In genomic region chr20:36574278-36575065, GRCh38 we compare ENCODE assay signal across 8 cellular contexts. TPM values are rescaled to one million over a fixed set of nuclear protein-coding genes. Genes with fewer than 3 reads are reported as not detected.
DNase-seq lines count a peak whose midpoint lies in the region; ATAC-seq and TF ChIP-seq lines count a peak whose summit lies in the region.

No MANE protein-coding gene starts in this region.

- TF ChIP-seq EP300 in neural cell (conservative IDR thresholded peaks at IDR 0.05; ENCODE audit: poor library complexity, severe bottlenecking) (no peak), upper lobe of left lung (IDR thresholded peaks at IDR 0.05) (no peak)

- H3K9me3 ChIP-seq in neural cell (ENCODE audit: low read length) (no peaks in the 10 kb centered on the region), upper lobe of left lung (no peaks in the 10 kb centered on the region)

- peaks cover 22% of the 10 kb centered on the region for H3K27me3 ChIP-seq in neural cell (ENCODE audit: insufficient read depth, low read depth, low read length)
- H3K27me3 ChIP-seq in upper lobe of left lung = no peaks in the 10 kb centered on the region

- peaks cover 19 to 37% (median 23%) of the 10 kb centered on the region in 4 donors for H3K4me1 ChIP-seq in upper lobe of left lung

- peaks cover 24% of the 10 kb centered on the region for H3K79me2 ChIP-seq in neural cell (replicated peaks; ENCODE audit: insufficient read depth, low read length)

- TF ChIP-seq CTCF in fibroblast of mammary gland (conservative IDR thresholded peaks at IDR 0.05; ENCODE audit: control insufficient read depth, insufficient read depth, low read depth, low read length) = no peak
- no peak for TF ChIP-seq CTCF in neural cell (IDR thresholded peaks at IDR 0.05; ENCODE audit: poor library complexity, severe bottlenecking)
- TF ChIP-seq CTCF in upper lobe of left lung (IDR thresholded peaks at IDR 0.05) = peak in 1 of 6 experiments; percentile 21

- TF ChIP-seq RAD21 in neural cell (conservative IDR thresholded peaks at IDR 0.05) = no peak

- H2AFZ ChIP-seq in neural cell (ENCODE audit: low read depth, low read length) = no peak overlapping the region

- peak overlapping the region; percentile 94 for H3K27ac Mint-ChIP-seq in activated T-cell treated with anti-CD3 and anti-CD28 coated beads, Interleukin-2, amount 50 U/mL, for 24 hours

- TF ChIP-seq POLR2A in GM18951 (IDR thresholded peaks at IDR 0.05; ENCODE audit: extremely low read depth, insufficient read depth, insufficient read length) (peak; percentile 40), upper lobe of left lung (IDR thresholded peaks at IDR 0.05) (peak in 1 of 4 donors; percentile 59)

- peak overlapping the region; percentile 46 for H3K9ac ChIP-seq in neural cell (ENCODE audit: low read length)

- DNase-seq in NCI-H82 (lab: John Stamatoyannopoulos, UW) (peak; percentile 69), fibroblast of mammary gland (ENCODE audit: low read depth) (peak; percentile 26), upper lobe of left lung (peak; percentile 49 to 91), NCI-H2081 treated with DMSO at 0.1 percent for 48 hours (lab: John Stamatoyannopoulos, UW) (no peak), SHP77 (lab: John Stamatoyannopoulos, UW) (no peak)
- DNase-seq in activated T-cell treated with anti-CD3 and anti-CD28 coated beads, Interleukin-2, amount 50 U/mL, for 24 hours = peak; percentile 71

- H3K27ac ChIP-seq in neural cell (ENCODE audit: low read length) (no peak overlapping the region), upper lobe of left lung (peak overlapping the region; percentile 88 to 93 (median 90))

- H4K20me1 ChIP-seq in neural cell (ENCODE audit: insufficient read depth) = no peaks in the 10 kb centered on the region

- no peaks in the 10 kb centered on the region for H3K27me3 Mint-ChIP-seq in activated T-cell treated with anti-CD3 and anti-CD28 coated beads, Interleukin-2, amount 50 U/mL, for 24 hours

- no peaks in the 10 kb centered on the region for H3K9me3 Mint-ChIP-seq in activated T-cell treated with anti-CD3 and anti-CD28 coated beads, Interleukin-2, amount 50 U/mL, for 24 hours

- H3K36me3 ChIP-seq in neural cell (ENCODE audit: insufficient read depth, low read length) = no peaks in the 10 kb centered on the region
- H3K36me3 ChIP-seq in upper lobe of left lung = peaks cover 0 to 8% (median 6%) of the 10 kb centered on the region in 4 donors

- H3K36me3 Mint-ChIP-seq in activated T-cell treated with anti-CD3 and anti-CD28 coated beads, Interleukin-2, amount 50 U/mL, for 24 hours (ENCODE audit: low read depth) = peaks cover 45% of the 10 kb centered on the region

- H3K4me2 ChIP-seq in neural cell (ENCODE audit: low read length) = peak overlapping the region; percentile 39

- in situ Hi-C loops in GM18951 (cut with MboI; ENCODE audit: low sequenced_read_pairs, unreplicated experiment) = no loop called here

- H3F3A ChIP-seq in neural cell (ENCODE audit: insufficient read depth, low read length, poor library complexity, severe bottlenecking) = no peaks in the 10 kb centered on the region

- no peaks in the 10 kb centered on the region for H3K9me2 ChIP-seq in neural cell (ENCODE audit: insufficient read depth, low read length)

- H3K4me1 Mint-ChIP-seq in activated T-cell treated with anti-CD3 and anti-CD28 coated beads, Interleukin-2, amount 50 U/mL, for 24 hours (ENCODE audit: low read depth) = peaks cover 45% of the 10 kb centered on the region

- H3K4me3 ChIP-seq in fibroblast of mammary gland (ENCODE audit: control insufficient read depth, low read depth, low read length) (peak overlapping the region; percentile 60), neural cell (ENCODE audit: low read length) (peak overlapping the region; percentile 70), upper lobe of left lung (peak overlapping the region; percentile 61 to 90 (median 80))

- WGBS in upper lobe of left lung, 2 donors = 0 to 1% methylated on average over 18 to 52 of the region's 76 CpGs

- H3K4me3 Mint-ChIP-seq in activated T-cell treated with anti-CD3 and anti-CD28 coated beads, Interleukin-2, amount 50 U/mL, for 24 hours = peak overlapping the region; percentile 89

- ATAC-seq in upper lobe of left lung (ENCODE audit: low FRiP score in 2 of 2) = peak; percentile 24 to 58

TF ChIP-seq in neural cell, 6 proteins besides CTCF, POLR2A, EP300 and RAD21:
- TF ChIP-seq POLR2AphosphoS5 (IDR thresholded peaks at IDR 0.05) (no peak), TAF1 (IDR thresholded peaks at IDR 0.05; ENCODE audit: low read depth) (no peak), MXI1 (conservative IDR thresholded peaks at IDR 0.05; ENCODE audit: poor library complexity, severe bottlenecking) (peak; percentile 77)
TF ChIP-seq in neural cell: peak in this region for 1.

RNA-seq across cellular contexts. Expression of gene TGIF2, which starts 1.1 kb away (rescaled TPM):
- polyA plus RNA-seq in neural cell = 3.3 and 3.4 TPM in 2 replicates
- 1.2 and 1.5 TPM in 2 replicates for polyA minus RNA-seq in neural cell
- total RNA-seq in upper lobe of left lung = 10 to 100 TPM in 4 of 6 donors, 1 to 10 TPM in 2; 9.4 to 20.1 (median 11.9) TPM

RNA-seq across cellular contexts. Expression of gene RAB5IF, which starts 31.1 kb away (rescaled TPM):
- 187 and 205 TPM in 2 replicates for polyA plus RNA-seq in neural cell
- polyA minus RNA-seq in neural cell = 53.3 and 57.1 TPM in 2 replicates
- 100 to 1,000 TPM in 2 of 6 donors, 10 to 100 TPM in 4; 57.6 to 124 (median 80.3) TPM for total RNA-seq in upper lobe of left lung

RNA-seq across cellular contexts. Expression of gene MYL9, which starts 33.2 kb away (rescaled TPM):
- not detected in 2 replicates for polyA plus RNA-seq in neural cell
- not detected in 2 replicates for polyA minus RNA-seq in neural cell
- total RNA-seq in upper lobe of left lung = 100 to 1,000 TPM in 5 of 6 donors, 10 to 100 TPM in 1; 79.6 to 425 (median 169) TPM

Comparison
In these comparisons a context has a peak if more than half of its experiments do, and no peak if none do; other contexts are left out.
1. DNase-seq: peak in NCI-H82 (single experiment), activated T-cell treated with anti-CD3 and anti-CD28 coated beads, Interleukin-2, amount 50 U/mL, for 24 hours (single experiment), fibroblast of mammary gland (single experiment) and upper lobe of left lung (2 of 2); none in NCI-H2081 treated with DMSO at 0.1 percent for 48 hours (single experiment) and SHP77 (0 of 2).
2. Peak in every context shown above with its lines, with median percentiles within 50 percentile points of each other: H3K4me3 ChIP-seq.